25 cellular contexts compared by ENCODE assay signal in genomic region chr6:2454180-2454579, GRCh38.
DNase-seq lines count a peak whose midpoint lies in the region; ATAC-seq, FAIRE-seq and TF ChIP-seq lines count a peak whose summit lies in the region.
"Had no signal": no experiment of that assay in that cellular context is flagged by ENCODE, and none has a peak within 500 bp of the region (broad histone marks: within the 10 kb centered on the region; RNA-seq: fewer than 3 reads in every experiment).

No MANE protein-coding gene starts in this region.

- no peaks in the 10 kb centered on the region for H3K27me3 ChIP-seq in bronchial epithelial cell (ENCODE audit: control insufficient read depth, insufficient read depth, low read length)
- H3K27me3 ChIP-seq: MG63 had no signal

- H3K4me3 ChIP-seq in bronchial epithelial cell (ENCODE audit: low read depth, low read length) (no peak overlapping the region), lower leg skin (ENCODE audit: low read depth, poor library complexity, severe bottlenecking) (no peak overlapping the region)
- H3K4me3 ChIP-seq: MG63 had no signal

- intact Hi-C loops in lower leg skin (cut with DNase I; ENCODE audit: low total_unique reads): no loop called here

- peak; percentile 28 for DNase-seq in AG08395 (ENCODE audit: low spot score)
- DNase-seq in EL: peak; percentile 11
- no peak for DNase-seq in bronchial epithelial cell (ENCODE audit: low read depth)
- DNase-seq in iris pigment epithelial cell (ENCODE audit: low read depth): peak; percentile 27
- no peak for DNase-seq in lower leg skin (ENCODE audit: low spot score in 2 of 2)
- DNase-seq in NCI-H1417 (lab: John Stamatoyannopoulos, UW): no peak
- DNase-seq: C1 segment of cervical spinal cord; CD4-positive, alpha-beta memory T cell; COR-L47; DMS53; GDM1; KG1; MG63; NCI-H1105 treated with DMSO at 0.1 percent for 48 hours; NCI-H2029; NCI-H446; NCI-H524 treated with DMSO at 0.1 percent for 48 hours; NCI-H774; PC-3 had no signal

- TF ChIP-seq CTCF in bronchial epithelial cell (IDR thresholded peaks at IDR 0.05; ENCODE audit: insufficient read depth, low read length, severe bottlenecking): no peak
- no peak for TF ChIP-seq CTCF in lower leg skin (IDR thresholded peaks at IDR 0.05)

- 84 to 85% methylated on average over 7 of the region's 7 CpGs for WGBS in lower leg skin, 2 donors

- no peaks in the 10 kb centered on the region for H3K36me3 ChIP-seq in bronchial epithelial cell (ENCODE audit: control insufficient read depth, insufficient read depth, low read length)
- H3K36me3 ChIP-seq: MG63 had no signal

- TF ChIP-seq POLR2A in lower leg skin (IDR thresholded peaks at IDR 0.05): no peak

- FAIRE-seq in bronchial epithelial cell (lab: Jason Lieb, UNC): peak; percentile 18
- FAIRE-seq: GM12891, GM19239, HepG2 had no signal

- ATAC-seq in HG02885 (IDR thresholded peaks at IDR 0.05; ENCODE audit: poor library complexity, unreplicated experiment) (no peak), GM18867 (IDR thresholded peaks at IDR 0.05; ENCODE audit: unreplicated experiment) (no peak)
- ATAC-seq: HCT116, HepG2, PC-3 had no signal

Comparison
In these comparisons a context has a peak if more than half of its experiments do, and no peak if none do; other contexts are left out.
1. DNase-seq: peak in AG08395 (single experiment), EL (single experiment) and iris pigment epithelial cell (single experiment); none in bronchial epithelial cell (single experiment), lower leg skin (0 of 2) and NCI-H1417 (0 of 3).